In genomic region chr1:200038645-200038986, GRCh38 we compare ENCODE assay signal across 10 cellular contexts. TPM values are rescaled to one million over a fixed set of nuclear protein-coding genes. Genes with fewer than 3 reads are reported as not detected.
DNase-seq lines count a peak whose midpoint lies in the region; ATAC-seq and TF ChIP-seq lines count a peak whose summit lies in the region.
"Had no signal": no experiment of that assay in that cellular context is flagged by ENCODE, and none has a peak within 500 bp of the region (broad histone marks: within the 10 kb centered on the region; RNA-seq: fewer than 3 reads in every experiment).

No MANE protein-coding gene starts in this region.

- DNase-seq in astrocyte of the cerebellum (ENCODE audit: low read depth): no peak
- no peak for DNase-seq in stomach
- DNase-seq in BE2C: no peak
- no peak for DNase-seq in NCI-H1694 (lab: John Stamatoyannopoulos, UW)
- DNase-seq: amygdala, NCI-H1930 had no signal

- no peaks in the 10 kb centered on the region for H3K36me3 ChIP-seq in HUES48 (ENCODE audit: control insufficient read depth, insufficient read depth, low read length)
- H3K36me3 ChIP-seq in liver (ENCODE audit: control insufficient read depth in 4 of 4, insufficient read depth in 3 of 4, low read depth in 1 of 4, low read length in 3 of 4): peaks cover 0 to 3% (median 1%) of the 10 kb centered on the region in 4 donors
- no peaks in the 10 kb centered on the region for H3K36me3 ChIP-seq in stomach
- no peaks in the 10 kb centered on the region for H3K36me3 ChIP-seq in BE2C

- intact Hi-C loops in stomach (cut with DNase I; ENCODE audit: low total_unique reads): no loop called here

- no peaks in the 10 kb centered on the region for H3K9me3 ChIP-seq in HUES48 (ENCODE audit: control insufficient read depth, insufficient read depth, low read length)
- no peaks in the 10 kb centered on the region for H3K9me3 ChIP-seq in liver (ENCODE audit: control insufficient read depth in 4 of 4, low read length in 3 of 4)
- H3K9me3 ChIP-seq in stomach: no peaks in the 10 kb centered on the region
- H3K9me3 ChIP-seq in BE2C: no peaks in the 10 kb centered on the region

- in situ Hi-C loops in astrocyte of the cerebellum (cut with HindIII; ENCODE audit: low sequenced_read_pairs): no loop called here

- H3K27ac ChIP-seq in HUES48 (ENCODE audit: low read depth, low read length): peak overlapping the region; percentile 42
- H3K27ac ChIP-seq in liver (ENCODE audit: low read depth in 1 of 2, low read length in 2 of 2): peak overlapping the region; percentile 95 to 96
- H3K27ac ChIP-seq in stomach: no peak overlapping the region

- TF ChIP-seq POLR2A in stomach (IDR thresholded peaks at IDR 0.05): no peak

- TF ChIP-seq RAD21 in liver (IDR thresholded peaks at IDR 0.05): no peak

- H3K4me3 ChIP-seq in HUES48 (ENCODE audit: low read depth, low read length) (peak overlapping the region; percentile 89), astrocyte of the cerebellum (ENCODE audit: low read depth, low read length) (peak overlapping the region; percentile 46), liver (ENCODE audit: low read depth in 1 of 3, low read length in 3 of 3) (peak overlapping the region in 2 of 3 donors; percentile 64 to 84), stomach (peak overlapping the region; percentile 41 to 70 (median 46)), BE2C (ENCODE audit: low read depth, low read length) (no peak overlapping the region)

- H3K4me1 ChIP-seq in HUES48 (ENCODE audit: control insufficient read depth, insufficient read depth, low read length) (peaks cover 61% of the 10 kb centered on the region), liver (ENCODE audit: control insufficient read depth in 4 of 4, insufficient read depth in 4 of 4, low read length in 3 of 4) (peaks cover 2 to 55% (median 27%) of the 10 kb centered on the region in 4 donors), stomach (peaks cover 30 to 80% (median 64%) of the 10 kb centered on the region in 4 donors), BE2C (no peaks in the 10 kb centered on the region)

- peaks cover 93% of the 10 kb centered on the region for H3K27me3 ChIP-seq in HUES48 (ENCODE audit: control insufficient read depth, insufficient read depth, low read length)
- no peaks in the 10 kb centered on the region for H3K27me3 ChIP-seq in liver (ENCODE audit: control insufficient read depth in 4 of 4, insufficient read depth in 4 of 4, low read length in 3 of 4)
- peaks cover 48 to 100% (median 94%) of the 10 kb centered on the region in 3 donors for H3K27me3 ChIP-seq in stomach
- peaks cover 96% of the 10 kb centered on the region for H3K27me3 ChIP-seq in BE2C

- WGBS in liver: 21% methylated on average over 20 of the region's 20 CpGs
- 6 to 21% (median 15%) methylated on average over 11 to 20 of the region's 20 CpGs for WGBS in stomach, 5 donors

- H3K9ac ChIP-seq in HUES48 (ENCODE audit: low read depth, low read length) (no peak overlapping the region; the same call in 1 of the 2 replicates), liver (ENCODE audit: low read depth in 1 of 2, low read length in 2 of 2) (peak overlapping the region in 1 of 2 donors; percentile 85)

- no peak for ATAC-seq in GM19467 (IDR thresholded peaks at IDR 0.05; ENCODE audit: unreplicated experiment)

- TF ChIP-seq CTCF in astrocyte of the cerebellum (IDR thresholded peaks at IDR 0.05; ENCODE audit: low read depth, low read length, missing control alignments) (no peak), liver (IDR thresholded peaks at IDR 0.05; ENCODE audit: low read depth, low read length, missing input control) (no peak), stomach (IDR thresholded peaks at IDR 0.05) (no peak), BE2C (IDR thresholded peaks at IDR 0.05; ENCODE audit: low read depth, low read length) (no peak)

- TF ChIP-seq EP300 in stomach (IDR thresholded peaks at IDR 0.05): no peak

TF ChIP-seq in liver, 16 proteins besides CTCF, POLR2A, EP300 and RAD21:
- TF ChIP-seq RXRA (IDR thresholded peaks at IDR 0.05) (no peak), NR2F2 (IDR thresholded peaks at IDR 0.05) (no peak), TAF1 (conservative IDR thresholded peaks at IDR 0.05) (no peak), ZBTB33 (IDR thresholded peaks at IDR 0.05) (no peak), HNF4G (IDR thresholded peaks at IDR 0.05) (no peak), GABPA (IDR thresholded peaks at IDR 0.05 in 1 of 2, conservative IDR thresholded peaks at IDR 0.05 in 1 of 2) (no peak), EGR1 (IDR thresholded peaks at IDR 0.05; ENCODE audit: low read depth in 2 of 2) (no peak), FOXA2 (IDR thresholded peaks at IDR 0.05) (no peak), SP1 (IDR thresholded peaks at IDR 0.05) (no peak), YY1 (IDR thresholded peaks at IDR 0.05) (no peak), MAX (IDR thresholded peaks at IDR 0.05) (no peak), ATF3 (IDR thresholded peaks at IDR 0.05) (no peak), FOXA1 (IDR thresholded peaks at IDR 0.05) (no peak), REST (IDR thresholded peaks at IDR 0.05) (no peak), HNF4A (conservative IDR thresholded peaks at IDR 0.05) (no peak), JUND (IDR thresholded peaks at IDR 0.05) (no peak)
TF ChIP-seq in liver: peak in this region for 0.

RNA-seq across cellular contexts. Expression of gene NR5A2, which starts 11.1 kb away (rescaled TPM):
- total RNA-seq in liver (10 to 100 TPM; 17.5 to 37.5 TPM), stomach (100 to 1,000 TPM in 1 of 5 donors, 10 to 100 TPM in 1, 1 to 10 TPM in 1, under 1 TPM in 1, not detected in 1; 0.45 to 227 (median 6.0) TPM)
- polyA plus RNA-seq in liver (10 to 100 TPM; 10.0 to 24.8 TPM), stomach (under 1 TPM; 0.33 to 0.46 (median 0.44) TPM)
- polyA plus RNA-seq in BE2C (2012; ENCODE audit: insufficient read depth, insufficient read length, low read depth): not detected
- total RNA-seq: myocyte had no signal

Comparison
In these comparisons a context has a peak if more than half of its experiments do, and no peak if none do; other contexts are left out.
1. H3K27ac ChIP-seq: peak in HUES48 (single experiment) and liver (2 of 2); none in stomach (0 of 5).